Comparison of ENCODE assay signal across 19 cellular contexts in genomic region chr12:98823012-98823411, GRCh38.
"Had no signal": no experiment of that assay in that cellular context is flagged by ENCODE, and none has a peak within 500 bp of the region (broad histone marks: within the 10 kb centered on the region; RNA-seq: fewer than 3 reads in every experiment).

No MANE protein-coding gene starts in this region.

- H3K27me3 ChIP-seq: body of pancreas, tibial nerve, uterus had no signal

- H3K27ac ChIP-seq: body of pancreas, heart left ventricle, neutrophil, tibial nerve, uterus had no signal

- H3K36me3 ChIP-seq: heart left ventricle, neutrophil, tibial nerve, uterus had no signal

- H3K4me1 ChIP-seq: body of pancreas, uterus had no signal

- H3K4me3 ChIP-seq: body of pancreas, heart left ventricle, tibial nerve, uterus had no signal

- H3K9me3 ChIP-seq: body of pancreas, heart left ventricle, neutrophil, tibial nerve, uterus had no signal

- DNase-seq: activated CD4-positive, alpha-beta T cell treated with anti-CD3 and anti-CD28 coated beads, Interleukin-2, amount 10 ng/mL, durations not matched to agents 7 days and 5 days; activated CD8-positive, alpha-beta memory T cell treated with anti-CD3 and anti-CD28 coated beads for 24 hours; activated naive CD8-positive, alpha-beta T cell treated with anti-CD3 and anti-CD28 coated beads for 36 hours; amygdala; body of pancreas; central memory CD4-positive, alpha-beta T cell; cortex of kidney; effector memory CD8-positive, alpha-beta T cell; immature natural killer cell; midbrain; naive B cell; retina; small intestine; stimulated activated CD4-positive, alpha-beta T cell treated with anti-CD3 and anti-CD28 coated beads, Interleukin-4, amount 100 ng/mL, for 24 hours; stimulated activated naive CD4-positive, alpha-beta T cell; uterus had no signal
